In the genomic region with DNA sequence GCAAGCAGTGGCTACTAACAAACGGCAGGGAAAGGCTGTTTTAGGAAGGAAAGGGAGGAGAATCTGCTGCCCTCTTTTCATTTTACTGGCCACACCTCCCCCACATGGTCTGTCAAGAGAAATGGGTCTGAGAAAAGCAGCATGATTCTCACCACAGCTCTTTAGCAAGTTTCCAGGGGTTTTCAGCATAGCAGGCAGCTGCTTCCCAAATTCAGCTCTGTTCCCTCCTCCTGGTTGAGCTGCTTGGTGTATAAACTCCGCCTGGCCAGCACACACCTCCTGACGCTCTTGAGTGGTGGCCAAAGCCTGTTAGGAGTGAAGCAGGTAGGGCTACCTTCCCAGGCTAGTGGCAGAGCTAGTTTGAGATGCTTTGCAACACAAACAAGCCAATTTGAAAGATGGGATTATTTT, we compare ENCODE assay signal across 7 cellular contexts.
A peak's percentile ranks its signal among the peaks of the same experiment; 100 is the strongest.
DNase-seq lines count a peak whose midpoint lies in the region; ATAC-seq, FAIRE-seq and TF ChIP-seq lines count a peak whose summit lies in the region.

No MANE protein-coding gene starts in this region.

- peak overlapping the region; percentile 54 for H2AFZ ChIP-seq in HepG2 (ENCODE audit: low read length)

- H3K36me3 ChIP-seq in HepG2 (replicated peaks in 1 of 2; ENCODE audit: control insufficient read depth in 1 of 2, insufficient read depth in 2 of 2, low read length in 2 of 2) (no peaks in the 10 kb centered on the region), thyroid gland (no peaks in the 10 kb centered on the region)

- ATAC-seq in HepG2, result peak; percentile 79
- ATAC-seq in HG03095 (IDR thresholded peaks at IDR 0.05; ENCODE audit: unreplicated experiment), result no peak

- TF ChIP-seq POLR2A in HepG2 (IDR thresholded peaks at IDR 0.05; ENCODE audit: insufficient read depth in 1 of 2, low read depth in 2 of 2, low read length in 2 of 2), result no peak
- TF ChIP-seq POLR2A in thyroid gland (IDR thresholded peaks at IDR 0.05), result peak in 1 of 2 donors; percentile 79

- DNase-seq in NCI-H2227 (lab: John Stamatoyannopoulos, UW; ENCODE audit: unreplicated experiment) (peak; percentile 35), cerebellar cortex (ENCODE audit: low spot score) (peak; percentile 62), HepG2 (ENCODE audit: low spot score) (no peak), thyroid gland (peak; percentile 80 to 88), NCI-H1105 (lab: John Stamatoyannopoulos, UW) (no peak), NK-92 (lab: John Stamatoyannopoulos, UW; ENCODE audit: unreplicated experiment) (no peak)

- H3K27ac ChIP-seq in HepG2 (ENCODE audit: extremely low read length, insufficient read depth, low read length) (no peak overlapping the region), thyroid gland (peak overlapping the region; percentile 65 to 82 (median 79))

- POLR2A ChIA-PET in HepG2 (lab: Yijun Ruan, JAX), result no interaction called here

- 3% methylated on average over 3 of the region's 3 CpGs for WGBS in HepG2 (ENCODE audit: low lambda C conversion rate)
- WGBS in thyroid gland, 2 donors, result 0 to 2% methylated on average over 3 of the region's 3 CpGs

- H4K20me1 ChIP-seq in HepG2 (ENCODE audit: insufficient read depth, low read length), result no peaks in the 10 kb centered on the region

- H3K27me3 ChIP-seq in HepG2 (ENCODE audit: control insufficient read depth in 1 of 2, insufficient read depth in 2 of 2, low read length in 2 of 2), result 0 out of 5 replicates have a peak, but pooled peaks cover 0 to 3% of the 10 kb centered on the region in 2 experiments
- no peaks in the 10 kb centered on the region for H3K27me3 ChIP-seq in thyroid gland

- CTCF ChIA-PET in HepG2 (lab: Yijun Ruan, JAX; ENCODE audit: low intra/inter-chr PET ratio, low total read pairs), result interaction anchor here (1.2 to 1.5 kb wide), 2 partner anchors 431 to 506 kb away, joined by 3 to 8 read pairs; no protein-coding TSS in a partner anchor

- no peak for FAIRE-seq in HepG2 (lab: Jason Lieb, UNC)

- no peak for TF ChIP-seq RAD21 in HepG2 (CRISPR knock-in tag; IDR thresholded peaks at IDR 0.05)

- H3K4me1 ChIP-seq in HepG2 (ENCODE audit: insufficient read depth, low read length), result peaks cover 14% of the 10 kb centered on the region
- H3K4me1 ChIP-seq in thyroid gland, result peaks cover 16 to 31% of the 10 kb centered on the region in 2 donors

- H3K9ac ChIP-seq in HepG2 (ENCODE audit: insufficient read depth, low read depth, low read length), result no peak overlapping the region

- peak overlapping the region; percentile 59 for H3K4me2 ChIP-seq in HepG2 (ENCODE audit: low read depth, low read length)

- H3K4me3 ChIP-seq in HepG2 (replicated peaks in 1 of 3; ENCODE audit: insufficient read depth in 1 of 3, low read depth in 2 of 3, low read length in 3 of 3) (peak overlapping the region in 1 of 3 experiments; percentile 4; a peak in 1 of 6 replicates), thyroid gland (replicated peaks in 1 of 3) (peak overlapping the region in 2 of 3 donors; percentile 3 to 19)

- intact Hi-C loops in HepG2 (cut with micrococcal nuclease; ENCODE audit: unreplicated experiment) (loop anchor here (1.0 kb wide), 3 partner anchors 202 to 483 kb away; no protein-coding TSS in a partner anchor), thyroid gland (cut with DNase I) (no loop called here)

- TF ChIP-seq EP300 in HepG2 (IDR thresholded peaks at IDR 0.05; ENCODE audit: low read depth in 2 of 2, low read length in 2 of 2), result no peak
- no peak for TF ChIP-seq EP300 in HepG2 (CRISPR knock-in tag; IDR thresholded peaks at IDR 0.05; ENCODE audit: borderline replicate concordance)

- BruUV-seq in HepG2 (replicated peaks; lab: Mats Ljungman, UMichigan), result no TSS peak

- no peak for TF ChIP-seq CTCF in HepG2 (CRISPR knock-in tag; IDR thresholded peaks at IDR 0.05)
- TF ChIP-seq CTCF in thyroid gland (IDR thresholded peaks at IDR 0.05), result no peak

- no peaks in the 10 kb centered on the region for H3K79me2 ChIP-seq in HepG2 (ENCODE audit: insufficient read depth, low read length)

- in situ Hi-C loops in HepG2 (cut with HindIII; ENCODE audit: extremely low pct_ligation_motif_present, low pct_unique_long_range_greater_than_20kb), result no loop called here

- no peaks in the 10 kb centered on the region for H3K9me3 ChIP-seq in HepG2 (ENCODE audit: low read length)
- no peaks in the 10 kb centered on the region for H3K9me3 ChIP-seq in thyroid gland

TF ChIP-seq in HepG2, 621 proteins besides CTCF, POLR2A, EP300 and RAD21 (continues in another document):
- TF ChIP-seq JDP2 (CRISPR knock-in tag; IDR thresholded peaks at IDR 0.05; ENCODE audit: borderline replicate concordance), result no peak
- TF ChIP-seq, protein P1, sequence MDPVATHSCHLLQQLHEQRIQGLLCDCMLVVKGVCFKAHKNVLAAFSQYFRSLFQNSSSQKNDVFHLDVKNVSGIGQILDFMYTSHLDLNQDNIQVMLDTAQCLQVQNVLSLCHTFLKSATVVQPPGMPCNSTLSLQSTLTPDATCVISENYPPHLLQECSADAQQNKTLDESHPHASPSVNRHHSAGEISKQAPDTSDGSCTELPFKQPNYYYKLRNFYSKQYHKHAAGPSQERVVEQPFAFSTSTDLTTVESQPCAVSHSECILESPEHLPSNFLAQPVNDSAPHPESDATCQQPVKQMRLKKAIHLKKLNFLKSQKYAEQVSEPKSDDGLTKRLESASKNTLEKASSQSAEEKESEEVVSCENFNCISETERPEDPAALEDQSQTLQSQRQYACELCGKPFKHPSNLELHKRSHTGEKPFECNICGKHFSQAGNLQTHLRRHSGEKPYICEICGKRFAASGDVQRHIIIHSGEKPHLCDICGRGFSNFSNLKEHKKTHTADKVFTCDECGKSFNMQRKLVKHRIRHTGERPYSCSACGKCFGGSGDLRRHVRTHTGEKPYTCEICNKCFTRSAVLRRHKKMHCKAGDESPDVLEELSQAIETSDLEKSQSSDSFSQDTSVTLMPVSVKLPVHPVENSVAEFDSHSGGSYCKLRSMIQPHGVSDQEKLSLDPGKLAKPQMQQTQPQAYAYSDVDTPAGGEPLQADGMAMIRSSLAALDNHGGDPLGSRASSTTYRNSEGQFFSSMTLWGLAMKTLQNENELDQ (CRISPR knock-in tag; IDR thresholded peaks at IDR 0.05; ENCODE audit: borderline replicate concordance), result no peak
- TF ChIP-seq, protein P2, sequence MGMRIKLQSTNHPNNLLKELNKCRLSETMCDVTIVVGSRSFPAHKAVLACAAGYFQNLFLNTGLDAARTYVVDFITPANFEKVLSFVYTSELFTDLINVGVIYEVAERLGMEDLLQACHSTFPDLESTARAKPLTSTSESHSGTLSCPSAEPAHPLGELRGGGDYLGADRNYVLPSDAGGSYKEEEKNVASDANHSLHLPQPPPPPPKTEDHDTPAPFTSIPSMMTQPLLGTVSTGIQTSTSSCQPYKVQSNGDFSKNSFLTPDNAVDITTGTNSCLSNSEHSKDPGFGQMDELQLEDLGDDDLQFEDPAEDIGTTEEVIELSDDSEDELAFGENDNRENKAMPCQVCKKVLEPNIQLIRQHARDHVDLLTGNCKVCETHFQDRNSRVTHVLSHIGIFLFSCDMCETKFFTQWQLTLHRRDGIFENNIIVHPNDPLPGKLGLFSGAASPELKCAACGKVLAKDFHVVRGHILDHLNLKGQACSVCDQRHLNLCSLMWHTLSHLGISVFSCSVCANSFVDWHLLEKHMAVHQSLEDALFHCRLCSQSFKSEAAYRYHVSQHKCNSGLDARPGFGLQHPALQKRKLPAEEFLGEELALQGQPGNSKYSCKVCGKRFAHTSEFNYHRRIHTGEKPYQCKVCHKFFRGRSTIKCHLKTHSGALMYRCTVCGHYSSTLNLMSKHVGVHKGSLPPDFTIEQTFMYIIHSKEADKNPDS (CRISPR knock-in tag; IDR thresholded peaks at IDR 0.05), result no peak
- no peak for TF ChIP-seq REL (CRISPR knock-in tag; conservative IDR thresholded peaks at IDR 0.05)
- no peak for TF ChIP-seq ZNF616 (CRISPR knock-in tag; IDR thresholded peaks at IDR 0.05; ENCODE audit: low read depth)
- TF ChIP-seq, protein P3, sequence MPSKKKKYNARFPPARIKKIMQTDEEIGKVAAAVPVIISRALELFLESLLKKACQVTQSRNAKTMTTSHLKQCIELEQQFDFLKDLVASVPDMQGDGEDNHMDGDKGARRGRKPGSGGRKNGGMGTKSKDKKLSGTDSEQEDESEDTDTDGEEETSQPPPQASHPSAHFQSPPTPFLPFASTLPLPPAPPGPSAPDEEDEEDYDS (CRISPR knock-in tag; IDR thresholded peaks at IDR 0.05), result no peak
- TF ChIP-seq, protein P4, sequence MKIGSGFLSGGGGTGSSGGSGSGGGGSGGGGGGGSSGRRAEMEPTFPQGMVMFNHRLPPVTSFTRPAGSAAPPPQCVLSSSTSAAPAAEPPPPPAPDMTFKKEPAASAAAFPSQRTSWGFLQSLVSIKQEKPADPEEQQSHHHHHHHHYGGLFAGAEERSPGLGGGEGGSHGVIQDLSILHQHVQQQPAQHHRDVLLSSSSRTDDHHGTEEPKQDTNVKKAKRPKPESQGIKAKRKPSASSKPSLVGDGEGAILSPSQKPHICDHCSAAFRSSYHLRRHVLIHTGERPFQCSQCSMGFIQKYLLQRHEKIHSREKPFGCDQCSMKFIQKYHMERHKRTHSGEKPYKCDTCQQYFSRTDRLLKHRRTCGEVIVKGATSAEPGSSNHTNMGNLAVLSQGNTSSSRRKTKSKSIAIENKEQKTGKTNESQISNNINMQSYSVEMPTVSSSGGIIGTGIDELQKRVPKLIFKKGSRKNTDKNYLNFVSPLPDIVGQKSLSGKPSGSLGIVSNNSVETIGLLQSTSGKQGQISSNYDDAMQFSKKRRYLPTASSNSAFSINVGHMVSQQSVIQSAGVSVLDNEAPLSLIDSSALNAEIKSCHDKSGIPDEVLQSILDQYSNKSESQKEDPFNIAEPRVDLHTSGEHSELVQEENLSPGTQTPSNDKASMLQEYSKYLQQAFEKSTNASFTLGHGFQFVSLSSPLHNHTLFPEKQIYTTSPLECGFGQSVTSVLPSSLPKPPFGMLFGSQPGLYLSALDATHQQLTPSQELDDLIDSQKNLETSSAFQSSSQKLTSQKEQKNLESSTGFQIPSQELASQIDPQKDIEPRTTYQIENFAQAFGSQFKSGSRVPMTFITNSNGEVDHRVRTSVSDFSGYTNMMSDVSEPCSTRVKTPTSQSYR (CRISPR knock-in tag; IDR thresholded peaks at IDR 0.05; ENCODE audit: borderline replicate concordance), result no peak
- TF ChIP-seq, protein P5, sequence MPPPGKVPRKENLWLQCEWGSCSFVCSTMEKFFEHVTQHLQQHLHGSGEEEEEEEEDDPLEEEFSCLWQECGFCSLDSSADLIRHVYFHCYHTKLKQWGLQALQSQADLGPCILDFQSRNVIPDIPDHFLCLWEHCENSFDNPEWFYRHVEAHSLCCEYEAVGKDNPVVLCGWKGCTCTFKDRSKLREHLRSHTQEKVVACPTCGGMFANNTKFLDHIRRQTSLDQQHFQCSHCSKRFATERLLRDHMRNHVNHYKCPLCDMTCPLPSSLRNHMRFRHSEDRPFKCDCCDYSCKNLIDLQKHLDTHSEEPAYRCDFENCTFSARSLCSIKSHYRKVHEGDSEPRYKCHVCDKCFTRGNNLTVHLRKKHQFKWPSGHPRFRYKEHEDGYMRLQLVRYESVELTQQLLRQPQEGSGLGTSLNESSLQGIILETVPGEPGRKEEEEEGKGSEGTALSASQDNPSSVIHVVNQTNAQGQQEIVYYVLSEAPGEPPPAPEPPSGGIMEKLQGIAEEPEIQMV (CRISPR knock-in tag; IDR thresholded peaks at IDR 0.05; ENCODE audit: low read depth), result no peak
- no peak for TF ChIP-seq TARDBP (CRISPR knock-in tag; IDR thresholded peaks at IDR 0.05)
- no peak for TF ChIP-seq ATRX (CRISPR knock-in tag; IDR thresholded peaks at IDR 0.05; ENCODE audit: borderline replicate concordance)

Comparison
In these comparisons a context has a peak if more than half of its experiments do, and no peak if none do; other contexts are left out.
1. DNase-seq: peak in NCI-H2227 (single experiment), cerebellar cortex (single experiment) and thyroid gland (2 of 2); none in HepG2 (single experiment), NCI-H1105 (single experiment) and NK-92 (single experiment).